ENCODE assay signal across 8 cellular contexts in genomic region chr11:110433393-110434333, GRCh38. TPM values are rescaled to one million over a fixed set of nuclear protein-coding genes. Genes with fewer than 3 reads are reported as not detected.
A peak's percentile ranks its signal among the peaks of the same experiment; 100 is the strongest.
DNase-seq lines count a peak whose midpoint lies in the region; ATAC-seq and TF ChIP-seq lines count a peak whose summit lies in the region.

No MANE protein-coding gene starts in this region.

- H3K36me3 ChIP-seq in MM.1S (replicated peaks; ENCODE audit: insufficient read depth, low read length): no peaks in the 10 kb centered on the region; the same call in 1 of the 2 replicates

- H4K20me1 ChIP-seq in MM.1S (ENCODE audit: insufficient read depth, low read length): 0 out of 2 replicates have a peak, but pooled peaks cover 7% of the 10 kb centered on the region

- H3K27me3 Mint-ChIP-seq in activated naive CD8-positive, alpha-beta T cell treated with anti-CD3 and anti-CD28 coated beads for 36 hours: no peaks in the 10 kb centered on the region

- no peaks in the 10 kb centered on the region for H3K9me2 ChIP-seq in MM.1S (replicated peaks; ENCODE audit: insufficient read depth, low read length)

- H3K4me3 ChIP-seq in MM.1S (ENCODE audit: low read length): no peak overlapping the region

- H3K9ac ChIP-seq in MM.1S (ENCODE audit: low read length): no peak overlapping the region

- TF ChIP-seq CTCF in MM.1S (IDR thresholded peaks at IDR 0.05; ENCODE audit: low read length): peak; percentile 56

- peaks cover 17% of the 10 kb centered on the region for H3K36me3 Mint-ChIP-seq in activated naive CD8-positive, alpha-beta T cell treated with anti-CD3 and anti-CD28 coated beads for 36 hours

- no peaks in the 10 kb centered on the region for H3K27me3 ChIP-seq in MM.1S (replicated peaks; ENCODE audit: insufficient read depth, low read length)

- H3K4me3 Mint-ChIP-seq in activated naive CD8-positive, alpha-beta T cell treated with anti-CD3 and anti-CD28 coated beads for 36 hours: no peak overlapping the region

- H3K9me3 Mint-ChIP-seq in activated naive CD8-positive, alpha-beta T cell treated with anti-CD3 and anti-CD28 coated beads for 36 hours: no peaks in the 10 kb centered on the region

- peaks cover 11% of the 10 kb centered on the region for H3K4me1 ChIP-seq in MM.1S (ENCODE audit: low read length)

- H2AFZ ChIP-seq in MM.1S (ENCODE audit: low read length): no peak overlapping the region

- peak overlapping the region; percentile 18 for H3K27ac Mint-ChIP-seq in activated naive CD8-positive, alpha-beta T cell treated with anti-CD3 and anti-CD28 coated beads for 36 hours

- no peak for ATAC-seq in HG03565 (IDR thresholded peaks at IDR 0.05; ENCODE audit: unreplicated experiment)

- H3K4me2 ChIP-seq in MM.1S (ENCODE audit: low read depth, low read length): no peak overlapping the region

- H3K27ac ChIP-seq in MM.1S (ENCODE audit: low read length): no peak overlapping the region

- H3K79me2 ChIP-seq in MM.1S (ENCODE audit: low read length): peaks cover 79% of the 10 kb centered on the region

- peaks cover 55% of the 10 kb centered on the region for H3K4me1 Mint-ChIP-seq in activated naive CD8-positive, alpha-beta T cell treated with anti-CD3 and anti-CD28 coated beads for 36 hours

- peak; percentile 28 for DNase-seq in DMS 273 (lab: John Stamatoyannopoulos, UW; ENCODE audit: unreplicated experiment)
- no peak for DNase-seq in DMS 273 treated with DMSO at 0.1 percent for 48 hours (lab: John Stamatoyannopoulos, UW)
- DNase-seq in MM.1S: peak; percentile 50
- DNase-seq in activated naive CD8-positive, alpha-beta T cell treated with anti-CD3 and anti-CD28 coated beads for 36 hours: no peak
- DNase-seq in kidney glomerular epithelial cell (lab: John Stamatoyannopoulos, UW): peak; percentile 35
- no peak for DNase-seq in stimulated activated CD4-positive, alpha-beta T cell treated with anti-CD3 and anti-CD28 coated beads, Interleukin-2, amount 100 ng/mL, for 48 hours
- no peak for DNase-seq in NCI-H1436 (lab: John Stamatoyannopoulos, UW)

- no peaks in the 10 kb centered on the region for H3K9me3 ChIP-seq in MM.1S (replicated peaks; ENCODE audit: insufficient read depth, low read length)

- H3F3A ChIP-seq in MM.1S (ENCODE audit: insufficient read depth, low read length): peaks cover 20% of the 10 kb centered on the region

RNA-seq across cellular contexts. Expression of gene FDX1, which starts 3.9 kb away (rescaled TPM):
- total RNA-seq in activated naive CD8-positive, alpha-beta T cell treated with anti-CD3 and anti-CD28 coated beads for 36 hours: 10 to 100 TPM; 18.2 to 19.2 TPM

Comparison
In these comparisons a context has a peak if more than half of its experiments do, and no peak if none do; other contexts are left out.
1. DNase-seq: peak in DMS 273 (single experiment), MM.1S (single experiment) and kidney glomerular epithelial cell (single experiment); none in DMS 273 treated with DMSO at 0.1 percent for 48 hours (single experiment), activated naive CD8-positive, alpha-beta T cell treated with anti-CD3 and anti-CD28 coated beads for 36 hours (single experiment), stimulated activated CD4-positive, alpha-beta T cell treated with anti-CD3 and anti-CD28 coated beads, Interleukin-2, amount 100 ng/mL, for 48 hours (0 of 2) and NCI-H1436 (single experiment).